In genomic region chr12:98591209-98591608, GRCh38 we compare ENCODE assay signal across 17 cellular contexts. TPM values are rescaled to one million over a fixed set of nuclear protein-coding genes. Genes with fewer than 3 reads are reported as not detected.
DNase-seq lines count a peak whose midpoint lies in the region; FAIRE-seq and TF ChIP-seq lines count a peak whose summit lies in the region.
"Had no signal": no experiment of that assay in that cellular context is flagged by ENCODE, and none has a peak within 500 bp of the region (broad histone marks: within the 10 kb centered on the region; RNA-seq: fewer than 3 reads in every experiment).

No MANE protein-coding gene starts in this region.

- H3K4me2 ChIP-seq in parathyroid adenoma (ENCODE audit: low read length) = no peak overlapping the region
- H3K4me2 ChIP-seq: A549, KMS-11 had no signal

- no peak overlapping the region for H3K9ac ChIP-seq in parathyroid adenoma
- H3K9ac ChIP-seq: KMS-11 had no signal

- H3K27me3 Mint-ChIP-seq in activated CD4-positive, alpha-beta T cell treated with anti-CD3 and anti-CD28 coated beads, Interleukin-2, amount 10 ng/mL, durations not matched to agents 24 days and 14 days = peaks cover 1% of the 10 kb centered on the region

- no peak overlapping the region for H3K4me3 Mint-ChIP-seq in activated CD4-positive, alpha-beta T cell treated with anti-CD3 and anti-CD28 coated beads, Interleukin-2, amount 10 ng/mL, durations not matched to agents 24 days and 14 days

- no peaks in the 10 kb centered on the region for H3K9me3 ChIP-seq in parathyroid adenoma (ENCODE audit: control insufficient read depth, low read length)
- H3K9me3 ChIP-seq: A549, thyroid gland had no signal

- peaks cover 7% of the 10 kb centered on the region for H3K4me1 ChIP-seq in parathyroid adenoma

- DNase-seq in activated CD4-positive, alpha-beta T cell treated with anti-CD3 and anti-CD28 coated beads, Interleukin-2, amount 10 ng/mL, durations not matched to agents 24 days and 14 days = no peak
- no peak for DNase-seq in activated CD4-positive, alpha-beta T cell treated with anti-CD3 and anti-CD28 coated beads for 1 hour
- DNase-seq in OCI-M1 (lab: John Stamatoyannopoulos, UW) (peak; percentile 32), choroid plexus epithelial cell (ENCODE audit: low read depth) (peak; percentile 52), amniotic stem cell (lab: John Stamatoyannopoulos, UW) (no peak), urothelium cell line (ENCODE audit: low spot score) (no peak), NCI-H2107 (lab: John Stamatoyannopoulos, UW) (no peak)
- DNase-seq: activated CD4-positive, CD25-positive, alpha-beta regulatory T cell treated with anti-CD3 and anti-CD28 coated beads, Interleukin-2, amount 50 U/mL, for 72 hours; NCI-H2029 treated with DMSO at 0.1 percent for 48 hours; occipital lobe; stimulated activated CD4-positive, alpha-beta T cell treated with anti-CD3 and anti-CD28 coated beads, Interleukin-15, amount 100 ng/mL, for 24 hours; thyroid gland had no signal

- intact Hi-C loops in activated CD4-positive, alpha-beta T cell treated with anti-CD3 and anti-CD28 coated beads, Interleukin-2, amount 10 ng/mL, durations not matched to agents 24 days and 14 days (cut with micrococcal nuclease) = loop anchor here (5.0 kb wide), 1 partner anchor 59 kb away; no protein-coding TSS in a partner anchor

- H3K36me3 Mint-ChIP-seq in activated CD4-positive, alpha-beta T cell treated with anti-CD3 and anti-CD28 coated beads, Interleukin-2, amount 10 ng/mL, durations not matched to agents 24 days and 14 days (ENCODE audit: low read depth) = peaks cover 22% of the 10 kb centered on the region

- H3K4me1 Mint-ChIP-seq in activated CD4-positive, alpha-beta T cell treated with anti-CD3 and anti-CD28 coated beads, Interleukin-2, amount 10 ng/mL, durations not matched to agents 24 days and 14 days = peaks cover 16% of the 10 kb centered on the region

- H3K4me3 ChIP-seq in choroid plexus epithelial cell (ENCODE audit: low read depth, low read length) (no peak overlapping the region), parathyroid adenoma (ENCODE audit: low read depth, low read length) (no peak overlapping the region)
- H3K4me3 ChIP-seq: A549, lung, thyroid gland had no signal

- peaks cover 19% of the 10 kb centered on the region for H3K79me2 ChIP-seq in parathyroid adenoma

- no peaks in the 10 kb centered on the region for H3K27me3 ChIP-seq in parathyroid adenoma (ENCODE audit: control insufficient read depth, insufficient read depth, low read length)
- H3K27me3 ChIP-seq: thyroid gland had no signal

- H3K27ac ChIP-seq in parathyroid adenoma = no peak overlapping the region
- H3K27ac ChIP-seq: A549, epithelial cell of prostate, KMS-11, thyroid gland had no signal

- peak; percentile 32 for TF ChIP-seq CTCF in choroid plexus epithelial cell (conservative IDR thresholded peaks at IDR 0.05; ENCODE audit: low read depth, low read length)
- no peak for TF ChIP-seq CTCF in parathyroid adenoma (IDR thresholded peaks at IDR 0.05)

- H3K36me3 ChIP-seq in parathyroid adenoma (ENCODE audit: control insufficient read depth, insufficient read depth, low read length) = no peaks in the 10 kb centered on the region
- H3K36me3 ChIP-seq: thyroid gland had no signal

- FAIRE-seq in urothelium cell line (lab: Jason Lieb, UNC) = no peak
- FAIRE-seq: A549 had no signal

- H3K9me3 Mint-ChIP-seq in activated CD4-positive, alpha-beta T cell treated with anti-CD3 and anti-CD28 coated beads, Interleukin-2, amount 10 ng/mL, durations not matched to agents 24 days and 14 days = no peaks in the 10 kb centered on the region

- H3K27ac Mint-ChIP-seq in activated CD4-positive, alpha-beta T cell treated with anti-CD3 and anti-CD28 coated beads, Interleukin-2, amount 10 ng/mL, durations not matched to agents 24 days and 14 days = peak overlapping the region; percentile 56

- peak overlapping the region; percentile 20 for H2AFZ ChIP-seq in parathyroid adenoma

RNA-seq across cellular contexts. Expression of gene SLC25A3, which starts 2.3 kb away (rescaled TPM):
- 598 and 612 TPM in 2 replicates for total RNA-seq in activated CD4-positive, alpha-beta T cell treated with anti-CD3 and anti-CD28 coated beads, Interleukin-2, amount 10 ng/mL, durations not matched to agents 24 days and 14 days

RNA-seq across cellular contexts. Expression of gene IKBIP, which starts 53.4 kb away (rescaled TPM):
- 35.0 and 36.9 TPM in 2 replicates for total RNA-seq in activated CD4-positive, alpha-beta T cell treated with anti-CD3 and anti-CD28 coated beads, Interleukin-2, amount 10 ng/mL, durations not matched to agents 24 days and 14 days

RNA-seq across cellular contexts. Expression of gene APAF1, which starts 53.9 kb away (rescaled TPM):
- total RNA-seq in activated CD4-positive, alpha-beta T cell treated with anti-CD3 and anti-CD28 coated beads, Interleukin-2, amount 10 ng/mL, durations not matched to agents 24 days and 14 days = 19.9 and 20.7 TPM in 2 replicates

Comparison
In these comparisons a context has a peak if more than half of its experiments do, and no peak if none do; other contexts are left out.
1. DNase-seq: peak in OCI-M1 (single experiment) and choroid plexus epithelial cell (single experiment); none in activated CD4-positive, alpha-beta T cell treated with anti-CD3 and anti-CD28 coated beads, Interleukin-2, amount 10 ng/mL, durations not matched to agents 24 days and 14 days (single experiment), activated CD4-positive, alpha-beta T cell treated with anti-CD3 and anti-CD28 coated beads for 1 hour (single experiment), amniotic stem cell (single experiment), urothelium cell line (single experiment) and NCI-H2107 (single experiment).